23 cellular contexts compared by ENCODE assay signal in the genomic region with DNA sequence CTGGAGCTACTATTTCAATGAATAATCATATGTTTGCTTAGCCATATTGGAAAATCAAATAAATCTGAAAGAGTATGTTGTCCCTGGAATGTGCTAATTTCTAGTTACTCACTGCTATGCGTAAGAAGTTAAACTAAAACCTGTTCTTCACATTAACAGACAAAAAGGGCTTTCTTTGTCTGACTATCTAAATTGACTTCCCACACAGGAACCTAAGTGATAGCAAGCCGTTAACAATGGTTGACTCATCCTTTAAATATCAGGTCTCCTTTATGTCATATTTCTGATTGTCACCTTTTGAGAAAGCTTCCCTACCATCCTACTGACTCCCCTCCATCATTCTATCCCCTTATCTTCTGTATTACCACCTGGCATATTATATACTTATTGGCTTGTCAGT.
A peak's percentile ranks its signal among the peaks of the same experiment; 100 is the strongest.
DNase-seq lines count a peak whose midpoint lies in the region; FAIRE-seq and TF ChIP-seq lines count a peak whose summit lies in the region.
"Had no signal": no experiment of that assay in that cellular context is flagged by ENCODE, and none has a peak within 500 bp of the region (broad histone marks: within the 10 kb centered on the region; RNA-seq: fewer than 3 reads in every experiment).

No MANE protein-coding gene starts in this region.

- no peak for TF ChIP-seq CTCF in 22Rv1 (IDR thresholded peaks at IDR 0.05)

- H3K36me3 Mint-ChIP-seq in T-helper 2 cell treated with Interferon-gamma antibody and Interleukin-4, amounts not matched to agents 5 μg/mL and 100 μg/mL, for 36 hours (ENCODE audit: low read depth): no peaks in the 10 kb centered on the region

- H3K27ac ChIP-seq in 22Rv1: peak overlapping the region; percentile 37
- H3K27ac ChIP-seq: BLaER1, SJSA1 had no signal

- H3K27ac Mint-ChIP-seq in T-helper 2 cell treated with Interferon-gamma antibody and Interleukin-4, amounts not matched to agents 5 μg/mL and 100 μg/mL, for 36 hours: no peak overlapping the region
- H3K27ac Mint-ChIP-seq: CD4-positive, alpha-beta T cell had no signal

- H3K4me3 Mint-ChIP-seq in T-helper 2 cell treated with Interferon-gamma antibody and Interleukin-4, amounts not matched to agents 5 μg/mL and 100 μg/mL, for 36 hours: no peak overlapping the region
- H3K4me3 Mint-ChIP-seq: CD4-positive, alpha-beta T cell had no signal

- no peak for FAIRE-seq in RCC 7860 (lab: Jason Lieb, UNC)
- FAIRE-seq: GM19239, H1 had no signal

- H3K4me1 Mint-ChIP-seq in T-helper 2 cell treated with Interferon-gamma antibody and Interleukin-4, amounts not matched to agents 5 μg/mL and 100 μg/mL, for 36 hours (ENCODE audit: low read depth): no peaks in the 10 kb centered on the region

- H3K9me3 Mint-ChIP-seq in T-helper 2 cell treated with Interferon-gamma antibody and Interleukin-4, amounts not matched to agents 5 μg/mL and 100 μg/mL, for 36 hours: no peaks in the 10 kb centered on the region
- H3K9me3 Mint-ChIP-seq: CD4-positive, alpha-beta T cell had no signal

- DNase-seq in COLO829 (ENCODE audit: low spot score): peak; percentile 9
- DNase-seq in RCC 7860 (ENCODE audit: low spot score): peak; percentile 9
- peak; percentile 71 for DNase-seq in kidney tubule cell (ENCODE audit: low spot score)
- DNase-seq in NCI-H345 (lab: John Stamatoyannopoulos, UW): no peak
- no peak for DNase-seq in NCI-H524 treated with DMSO at 0.1 percent for 48 hours (lab: John Stamatoyannopoulos, UW)
- DNase-seq in amniotic stem cell (lab: John Stamatoyannopoulos, UW): no peak
- no peak for DNase-seq in T-helper 2 cell treated with Interferon-gamma antibody and Interleukin-4, amounts not matched to agents 5 μg/mL and 100 μg/mL, for 36 hours (ENCODE audit: low spot score)
- DNase-seq: ACHN; CD4-positive, alpha-beta T cell; DMS153; GDM1; IMR-90; MV-4-11; NCI-H1105 treated with DMSO at 0.1 percent for 48 hours; NCI-H1694 treated with DMSO at 0.1 percent for 48 hours; NCI-H446 treated with DMSO at 0.1 percent for 48 hours; NCI-H774; SW 1271 had no signal

- no peaks in the 10 kb centered on the region for H3K27me3 Mint-ChIP-seq in T-helper 2 cell treated with Interferon-gamma antibody and Interleukin-4, amounts not matched to agents 5 μg/mL and 100 μg/mL, for 36 hours (ENCODE audit: low read depth)
- H3K27me3 Mint-ChIP-seq: CD4-positive, alpha-beta T cell had no signal

Comparison
In these comparisons a context has a peak if more than half of its experiments do, and no peak if none do; other contexts are left out.
1. DNase-seq: peak in COLO829 (single experiment), RCC 7860 (single experiment) and kidney tubule cell (single experiment); none in NCI-H345 (single experiment), NCI-H524 treated with DMSO at 0.1 percent for 48 hours (single experiment), amniotic stem cell (single experiment) and T-helper 2 cell treated with Interferon-gamma antibody and Interleukin-4, amounts not matched to agents 5 μg/mL and 100 μg/mL, for 36 hours (single experiment).